Comparison of ENCODE assay signal across 28 cellular contexts in the genomic region with DNA sequence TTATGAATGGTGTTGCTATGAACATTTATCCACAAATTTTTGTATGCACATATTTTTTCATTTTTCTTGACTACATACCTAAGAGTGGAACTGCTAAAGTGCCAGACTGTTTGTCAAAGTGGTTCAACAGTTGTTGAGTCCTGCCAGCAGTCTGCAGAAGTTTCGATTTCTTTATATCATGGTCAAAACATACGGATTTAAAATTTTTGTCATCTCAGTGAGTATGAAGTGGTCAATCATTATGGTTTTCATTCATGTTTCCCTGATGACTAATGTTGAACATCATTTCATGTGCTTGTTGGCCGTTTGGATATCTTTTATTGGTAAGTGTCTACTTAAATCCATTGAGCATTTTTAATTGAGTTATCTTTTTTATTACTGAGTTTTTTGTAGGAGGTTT.
"Had no signal": no experiment of that assay in that cellular context is flagged by ENCODE, and none has a peak within 500 bp of the region (broad histone marks: within the 10 kb centered on the region; RNA-seq: fewer than 3 reads in every experiment).

No MANE protein-coding gene starts in this region.

- H3K4me3 Mint-ChIP-seq: activated CD4-positive, alpha-beta T cell treated with anti-CD3 and anti-CD28 coated beads for 36 hours; activated CD8-positive, alpha-beta memory T cell treated with anti-CD3 and anti-CD28 coated beads, Interleukin-2, amount 10 ng/mL, durations not matched to agents 7 days and 5 days; activated CD8-positive, alpha-beta T cell treated with anti-CD3 and anti-CD28 coated beads, Interleukin-2, amount 10 ng/mL, durations not matched to agents 7 days and 5 days; activated naive CD4-positive, alpha-beta T cell treated with anti-CD3 and anti-CD28 coated beads, Interleukin-2, amount 50 U/mL, for 24 hours; naive B cell; nephron progenitor cell; stimulated activated naive CD8-positive, alpha-beta T cell treated with anti-CD3 and anti-CD28 coated beads, Interleukin-15, amount 100 ng/mL, for 72 hours; T-helper 2 cell treated with Interferon-gamma antibody and Interleukin-4, amounts not matched to agents 5 μg/mL and 100 μg/mL, for 36 hours had no signal

- H3K9me3 ChIP-seq: body of pancreas, colonic mucosa, thyroid gland, upper lobe of left lung had no signal

- H3K36me3 ChIP-seq: cardiac muscle cell, colonic mucosa, heart right ventricle, thyroid gland, upper lobe of left lung had no signal

- DNase-seq: activated CD4-positive, alpha-beta T cell treated with anti-CD3 and anti-CD28 coated beads for 36 hours; activated CD4-positive, CD25-positive, alpha-beta regulatory T cell; activated CD8-positive, alpha-beta memory T cell treated with anti-CD3 and anti-CD28 coated beads, Interleukin-2, amount 10 ng/mL, durations not matched to agents 7 days and 5 days; activated CD8-positive, alpha-beta T cell treated with anti-CD3 and anti-CD28 coated beads, Interleukin-2, amount 10 ng/mL, durations not matched to agents 7 days and 5 days; activated T-cell treated with anti-CD3 and anti-CD28 coated beads, Interleukin-2, amount 50 U/mL, for 48 hours; anterior cingulate cortex; body of pancreas; cerebellar nuclear complex; colonic mucosa; effector CD8-positive, alpha-beta T cell; foreskin melanocyte; heart right ventricle; kidney glomerular epithelial cell; mesendoderm; naive B cell; nephron progenitor cell; right cardiac atrium; spleen; stimulated activated CD4-positive, alpha-beta T cell treated with anti-CD3 and anti-CD28 coated beads, Interleukin-2, amount 100 ng/mL, for 48 hours; stimulated activated naive CD8-positive, alpha-beta T cell treated with anti-CD3 and anti-CD28 coated beads, Interleukin-15, amount 100 ng/mL, for 72 hours; T-helper 1 cell; thyroid gland; upper lobe of left lung had no signal

- H3K4me1 Mint-ChIP-seq: activated CD4-positive, alpha-beta T cell treated with anti-CD3 and anti-CD28 coated beads for 36 hours; activated CD8-positive, alpha-beta memory T cell treated with anti-CD3 and anti-CD28 coated beads, Interleukin-2, amount 10 ng/mL, durations not matched to agents 7 days and 5 days; activated naive CD4-positive, alpha-beta T cell treated with anti-CD3 and anti-CD28 coated beads, Interleukin-2, amount 50 U/mL, for 24 hours; nephron progenitor cell; stimulated activated naive CD8-positive, alpha-beta T cell treated with anti-CD3 and anti-CD28 coated beads, Interleukin-15, amount 100 ng/mL, for 72 hours had no signal

- H3K27ac Mint-ChIP-seq: activated CD4-positive, alpha-beta T cell treated with anti-CD3 and anti-CD28 coated beads for 36 hours; activated CD8-positive, alpha-beta memory T cell treated with anti-CD3 and anti-CD28 coated beads, Interleukin-2, amount 10 ng/mL, durations not matched to agents 7 days and 5 days; activated CD8-positive, alpha-beta T cell treated with anti-CD3 and anti-CD28 coated beads, Interleukin-2, amount 10 ng/mL, durations not matched to agents 7 days and 5 days; activated naive CD4-positive, alpha-beta T cell treated with anti-CD3 and anti-CD28 coated beads, Interleukin-2, amount 50 U/mL, for 24 hours; activated T-helper 2 cell treated with anti-CD3 and anti-CD28 coated beads, Interferon-gamma antibody, Interleukin-2, Interleukin-4, amounts not matched to agents 10 μg/mL and 5 μg/mL and 100 μg/mL, durations not matched to agents 14 hours and 24 hours and 36 hours; naive B cell; stimulated activated naive CD8-positive, alpha-beta T cell treated with anti-CD3 and anti-CD28 coated beads, Interleukin-15, amount 100 ng/mL, for 72 hours; T-helper 2 cell treated with Interferon-gamma antibody and Interleukin-4, amounts not matched to agents 5 μg/mL and 100 μg/mL, for 36 hours had no signal

- H3K9me3 Mint-ChIP-seq: activated naive CD4-positive, alpha-beta T cell treated with anti-CD3 and anti-CD28 coated beads, Interleukin-2, amount 50 U/mL, for 24 hours; activated T-helper 2 cell treated with anti-CD3 and anti-CD28 coated beads, Interferon-gamma antibody, Interleukin-2, Interleukin-4, amounts not matched to agents 10 μg/mL and 5 μg/mL and 100 μg/mL, durations not matched to agents 14 hours and 24 hours and 36 hours; stimulated activated naive CD8-positive, alpha-beta T cell treated with anti-CD3 and anti-CD28 coated beads, Interleukin-15, amount 100 ng/mL, for 72 hours; T-helper 2 cell treated with Interferon-gamma antibody and Interleukin-4, amounts not matched to agents 5 μg/mL and 100 μg/mL, for 36 hours had no signal

- H3K27me3 Mint-ChIP-seq: activated CD4-positive, alpha-beta T cell treated with anti-CD3 and anti-CD28 coated beads for 36 hours; activated CD8-positive, alpha-beta memory T cell treated with anti-CD3 and anti-CD28 coated beads, Interleukin-2, amount 10 ng/mL, durations not matched to agents 7 days and 5 days; activated naive CD4-positive, alpha-beta T cell treated with anti-CD3 and anti-CD28 coated beads, Interleukin-2, amount 50 U/mL, for 24 hours; naive B cell; stimulated activated naive CD8-positive, alpha-beta T cell treated with anti-CD3 and anti-CD28 coated beads, Interleukin-15, amount 100 ng/mL, for 72 hours had no signal

- H3K27ac ChIP-seq: body of pancreas, cardiac muscle cell, colonic mucosa, heart right ventricle, spleen, thyroid gland, upper lobe of left lung had no signal

- H3K27me3 ChIP-seq: body of pancreas, cardiac muscle cell, colonic mucosa, heart right ventricle, spleen, thyroid gland, upper lobe of left lung had no signal

- ATAC-seq: activated CD4-positive, alpha-beta T cell treated with anti-CD3 and anti-CD28 coated beads for 36 hours; activated CD8-positive, alpha-beta memory T cell treated with anti-CD3 and anti-CD28 coated beads, Interleukin-2, amount 10 ng/mL, durations not matched to agents 7 days and 5 days; activated CD8-positive, alpha-beta T cell treated with anti-CD3 and anti-CD28 coated beads, Interleukin-2, amount 10 ng/mL, durations not matched to agents 7 days and 5 days; body of pancreas; stimulated activated naive CD8-positive, alpha-beta T cell treated with anti-CD3 and anti-CD28 coated beads, Interleukin-15, amount 100 ng/mL, for 72 hours had no signal

- H3K4me3 ChIP-seq: body of pancreas, cardiac muscle cell, colonic mucosa, heart right ventricle, lung, spleen, thyroid gland, upper lobe of left lung had no signal

- H3K4me1 ChIP-seq: body of pancreas, colonic mucosa, heart right ventricle, spleen, thyroid gland, upper lobe of left lung had no signal
